ENCODE assay signal across 8 cellular contexts in the genomic region with DNA sequence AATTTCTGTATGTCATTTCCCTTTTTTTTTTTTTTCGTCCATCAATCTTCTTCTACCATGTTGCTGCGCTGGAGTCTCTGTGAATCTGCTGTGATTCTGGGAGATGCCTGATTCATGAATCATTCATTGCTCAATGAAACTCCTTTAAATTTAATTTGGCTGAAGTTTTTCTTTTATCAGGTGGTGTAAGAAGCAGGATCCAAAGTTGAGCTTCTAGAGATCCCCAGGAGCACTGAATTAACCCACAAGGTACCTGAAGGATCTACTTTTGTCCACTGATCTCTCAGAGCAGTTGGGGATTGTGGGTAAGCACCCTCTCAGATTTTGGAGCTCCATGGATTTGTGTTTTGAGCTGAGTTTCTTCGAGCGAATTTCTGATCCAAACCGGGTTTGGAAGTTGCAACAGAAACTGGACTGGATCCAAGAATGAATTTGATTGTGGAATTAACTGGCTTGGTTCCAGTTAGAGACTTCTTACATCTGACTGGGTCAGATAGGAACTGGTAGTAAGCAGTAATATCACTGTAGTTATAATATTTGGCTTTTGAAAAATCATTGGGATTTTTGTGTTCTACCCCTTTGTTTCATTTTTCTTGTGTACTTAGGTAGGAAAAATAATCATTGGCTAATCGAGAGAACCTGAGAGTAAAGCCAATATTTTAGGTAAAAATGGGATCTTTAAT.
"Had no signal": no experiment of that assay in that cellular context is flagged by ENCODE, and none has a peak within 500 bp of the region (broad histone marks: within the 10 kb centered on the region; RNA-seq: fewer than 3 reads in every experiment).

No MANE protein-coding gene starts in this region.

- H3K27ac Mint-ChIP-seq: GM23338, H9 had no signal

- H2AFZ ChIP-seq: GM23338 had no signal

- H3K4me2 ChIP-seq: GM23338 had no signal

- H3K4me3 Mint-ChIP-seq: GM23338, H9 had no signal

- ATAC-seq: GM23338, K562 had no signal

- H3K4me3 ChIP-seq: GM23338, K562 had no signal

- FAIRE-seq: H1, H54, HTR-8/SVneo, K562 had no signal

- DNase-seq: H9, HCEC 1CT, IMR-90 had no signal

- H3K4me1 Mint-ChIP-seq: GM23338, H9 had no signal
